In the genomic region with DNA sequence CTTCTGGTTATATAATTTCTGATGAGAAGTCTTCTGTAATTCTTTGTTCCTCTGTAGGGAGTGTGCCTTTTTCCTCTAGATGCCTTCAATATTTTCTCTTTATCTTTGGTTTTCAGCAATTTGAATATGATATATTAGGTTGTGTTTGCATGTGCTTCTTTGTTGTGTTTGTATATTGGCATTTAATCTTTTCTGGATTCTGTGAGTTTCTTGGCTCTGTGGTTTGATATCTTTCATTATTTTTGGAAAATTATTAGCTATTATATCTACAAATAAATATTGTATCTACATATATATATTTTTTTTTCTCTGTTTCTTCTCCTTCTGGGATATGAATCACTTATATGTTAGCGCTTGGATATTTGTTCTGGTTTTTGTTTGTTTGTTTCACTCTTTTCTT, we compare ENCODE assay signal across 3 cellular contexts.
"Had no signal": no experiment of that assay in that cellular context is flagged by ENCODE, and none has a peak within 500 bp of the region (broad histone marks: within the 10 kb centered on the region; RNA-seq: fewer than 3 reads in every experiment).

No MANE protein-coding gene starts in this region.

- DNase-seq: GDM1, GF-D8 had no signal

- H3K4me3 ChIP-seq: GM12878 had no signal
